ENCODE assay signal across 16 cellular contexts in genomic region chr15:75227124-75227523, GRCh38. TPM values are rescaled to one million over a fixed set of nuclear protein-coding genes. Genes with fewer than 3 reads are reported as not detected.
"Had no signal": no experiment of that assay in that cellular context is flagged by ENCODE, and none has a peak within 500 bp of the region (broad histone marks: within the 10 kb centered on the region; RNA-seq: fewer than 3 reads in every experiment).

No MANE protein-coding gene starts in this region.

RNA-seq across cellular contexts. Expression of gene GOLGA6C, which starts 31.0 kb away (rescaled TPM):
- total RNA-seq: kidney epithelial cell; lower lobe of right lung; mammary epithelial cell; mucosa of gallbladder; naive thymus-derived CD8-positive, alpha-beta T cell; osteoblast; pancreas; psoas muscle; spleen; suprapubic skin; upper lobe of right lung had no signal
- polyA plus RNA-seq: immature natural killer cell; liver; mammary epithelial cell; naive thymus-derived CD8-positive, alpha-beta T cell; pancreas; sigmoid colon; small intestine; spleen had no signal

RNA-seq across cellular contexts. Expression of gene GOLGA6D, which starts 55.5 kb away (rescaled TPM):
- total RNA-seq: kidney epithelial cell, lower lobe of right lung, mammary epithelial cell, osteoblast, psoas muscle, sigmoid colon, spleen, thoracic aorta, upper lobe of right lung had no signal
- polyA plus RNA-seq: immature natural killer cell, mammary epithelial cell, pancreas, sigmoid colon, small intestine, spleen had no signal
